1 cellular context compared by ENCODE assay signal in the genomic region with DNA sequence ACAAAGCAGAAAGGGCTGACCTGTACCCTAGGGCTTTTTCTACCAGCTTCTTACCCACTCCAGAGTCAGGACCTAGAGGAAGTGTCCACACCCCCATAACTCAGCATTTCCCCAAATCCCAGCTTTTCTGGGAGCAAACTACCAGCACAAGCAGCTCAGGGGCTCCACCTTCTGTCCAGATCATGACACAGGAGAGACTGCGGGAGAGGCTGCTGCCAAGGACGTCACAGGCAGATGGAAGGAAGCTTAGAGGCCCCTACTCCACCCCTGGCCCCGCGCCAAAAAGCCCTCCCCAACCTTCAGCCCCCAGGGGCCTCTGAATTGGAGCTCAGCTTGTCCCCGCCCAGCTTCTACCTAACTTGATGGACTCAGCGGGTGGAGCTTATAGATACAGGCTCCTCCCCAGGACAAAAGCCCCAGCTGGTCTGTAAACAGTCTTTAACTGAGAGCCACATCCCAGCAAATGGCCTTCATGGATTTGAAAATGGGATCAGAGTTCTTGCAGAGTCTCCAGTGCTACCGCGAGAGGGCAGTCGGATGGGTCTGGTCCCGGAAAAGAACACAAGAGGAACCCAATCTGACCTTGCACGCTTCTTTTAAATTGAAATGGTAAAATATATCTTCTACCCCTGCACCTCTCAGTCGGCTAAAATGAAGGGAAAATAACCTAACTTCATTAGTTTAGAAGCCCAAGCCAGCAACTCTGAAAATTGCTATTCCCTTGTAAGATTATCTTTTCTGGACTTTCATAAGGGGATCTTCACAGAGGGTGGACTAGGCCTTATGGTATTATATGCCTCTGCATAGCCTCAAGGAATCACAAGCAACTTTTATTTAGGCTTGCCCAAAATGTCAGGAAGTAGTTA.
TF ChIP-seq lines count a peak whose summit lies in the region.

No MANE protein-coding gene starts in this region.

TF ChIP-seq in HEK293, 187 proteins besides CTCF, POLR2A, EP300 and RAD21 (continued from another document and continues in another):
- TF ChIP-seq ZNF23 (tag by site-specific recombination; IDR thresholded peaks at IDR 0.05; ENCODE audit: borderline replicate concordance) (no peak), SALL2 (tag by site-specific recombination; IDR thresholded peaks at IDR 0.05; ENCODE audit: borderline replicate concordance) (no peak), ZBTB21 (tag by site-specific recombination; IDR thresholded peaks at IDR 0.05) (peak; percentile 92), ZNF660 (tag by site-specific recombination; IDR thresholded peaks at IDR 0.05) (peak; percentile 100), ZNF416 (tag by site-specific recombination; IDR thresholded peaks at IDR 0.05) (no peak), ZNF112 (tag by site-specific recombination; IDR thresholded peaks at IDR 0.05) (no peak), ZNF24 (tag by site-specific recombination; IDR thresholded peaks at IDR 0.05) (no peak; the same call in 1 of the 2 replicates), ZNF214 (tag by site-specific recombination; IDR thresholded peaks at IDR 0.05; ENCODE audit: borderline replicate concordance) (peak; percentile 60; the same call in 1 of the 2 replicates), EGR2 (tag by site-specific recombination; IDR thresholded peaks at IDR 0.05; ENCODE audit: low read depth) (no peak), ZNF830 (tag by site-specific recombination; IDR thresholded peaks at IDR 0.05; ENCODE audit: low read depth) (no peak), ZBTB20 (tag by site-specific recombination; IDR thresholded peaks at IDR 0.05) (no peak), ZNF664 (tag by site-specific recombination; IDR thresholded peaks at IDR 0.05) (no peak), ZNF701 (tag by site-specific recombination; IDR thresholded peaks at IDR 0.05) (no peak), ZBTB8A (tag by site-specific recombination; IDR thresholded peaks at IDR 0.05) (peak; percentile 73), ZNF391 (tag by site-specific recombination; IDR thresholded peaks at IDR 0.05; ENCODE audit: borderline replicate concordance, low read depth) (peak; percentile 16; the same call in 1 of the 2 replicates), ZNF518A (tag by site-specific recombination; conservative IDR thresholded peaks at IDR 0.05; ENCODE audit: low read depth) (peak; percentile 29; the same call in 1 of the 2 replicates), ZNF473 (tag by site-specific recombination; IDR thresholded peaks at IDR 0.05) (no peak), SETDB1 (IDR thresholded peaks at IDR 0.05; ENCODE audit: insufficient read length, low read length) (no peak), SCRT2 (tag by site-specific recombination; IDR thresholded peaks at IDR 0.05) (no peak), YY2 (tag by site-specific recombination; IDR thresholded peaks at IDR 0.05) (no peak), ZFP69B (tag by site-specific recombination; IDR thresholded peaks at IDR 0.05) (peak; percentile 57; the same call in 1 of the 2 replicates), ZNF843 (tag by site-specific recombination; IDR thresholded peaks at IDR 0.05) (0 out of 2 replicates have a peak, but pooled peaks have one; percentile 42), GLI4 (tag by site-specific recombination; IDR thresholded peaks at IDR 0.05) (0 out of 2 replicates have a peak, but pooled peaks have one; percentile 11), KLF17 (tag by site-specific recombination; IDR thresholded peaks at IDR 0.05) (no peak), ZNF629 (tag by site-specific recombination; IDR thresholded peaks at IDR 0.05) (peak; percentile 98), ZXDB (tag by site-specific recombination; IDR thresholded peaks at IDR 0.05) (peak; percentile 77; the same call in 1 of the 2 replicates), ZNF16 (tag by site-specific recombination; IDR thresholded peaks at IDR 0.05; ENCODE audit: low read depth) (no peak), BCL11B (tag by site-specific recombination; IDR thresholded peaks at IDR 0.05; ENCODE audit: low read depth) (peak; percentile 58; the same call in 1 of the 2 replicates), ZNF366 (tag by site-specific recombination; conservative IDR thresholded peaks at IDR 0.05) (peak; percentile 96), ZNF560 (tag by site-specific recombination; IDR thresholded peaks at IDR 0.05; ENCODE audit: borderline replicate concordance) (no peak), ZNF561 (tag by site-specific recombination; IDR thresholded peaks at IDR 0.05; ENCODE audit: borderline replicate concordance) (peak; percentile 97), ZEB2 (tag by site-specific recombination; IDR thresholded peaks at IDR 0.05) (peak; percentile 82), IKZF3 (tag by site-specific recombination; IDR thresholded peaks at IDR 0.05) (peak; percentile 97), ZNF394 (tag by site-specific recombination; IDR thresholded peaks at IDR 0.05; ENCODE audit: borderline replicate concordance) (peak; percentile 88), ZFP37 (tag by site-specific recombination; IDR thresholded peaks at IDR 0.05) (peak; percentile 47; the same call in 1 of the 2 replicates), ZNF423 (tag by site-specific recombination; IDR thresholded peaks at IDR 0.05) (peak; percentile 79), ZBTB1 (tag by site-specific recombination; IDR thresholded peaks at IDR 0.05) (no peak), ZSCAN30 (tag by site-specific recombination; IDR thresholded peaks at IDR 0.05) (peak; percentile 100), ZNF785 (tag by site-specific recombination; IDR thresholded peaks at IDR 0.05) (no peak), KLF1 (tag by site-specific recombination; IDR thresholded peaks at IDR 0.05) (peak; percentile 73), ZNF670 (tag by site-specific recombination; IDR thresholded peaks at IDR 0.05; ENCODE audit: low read depth) (no peak)
- TF ChIP-seq, protein P1, sequence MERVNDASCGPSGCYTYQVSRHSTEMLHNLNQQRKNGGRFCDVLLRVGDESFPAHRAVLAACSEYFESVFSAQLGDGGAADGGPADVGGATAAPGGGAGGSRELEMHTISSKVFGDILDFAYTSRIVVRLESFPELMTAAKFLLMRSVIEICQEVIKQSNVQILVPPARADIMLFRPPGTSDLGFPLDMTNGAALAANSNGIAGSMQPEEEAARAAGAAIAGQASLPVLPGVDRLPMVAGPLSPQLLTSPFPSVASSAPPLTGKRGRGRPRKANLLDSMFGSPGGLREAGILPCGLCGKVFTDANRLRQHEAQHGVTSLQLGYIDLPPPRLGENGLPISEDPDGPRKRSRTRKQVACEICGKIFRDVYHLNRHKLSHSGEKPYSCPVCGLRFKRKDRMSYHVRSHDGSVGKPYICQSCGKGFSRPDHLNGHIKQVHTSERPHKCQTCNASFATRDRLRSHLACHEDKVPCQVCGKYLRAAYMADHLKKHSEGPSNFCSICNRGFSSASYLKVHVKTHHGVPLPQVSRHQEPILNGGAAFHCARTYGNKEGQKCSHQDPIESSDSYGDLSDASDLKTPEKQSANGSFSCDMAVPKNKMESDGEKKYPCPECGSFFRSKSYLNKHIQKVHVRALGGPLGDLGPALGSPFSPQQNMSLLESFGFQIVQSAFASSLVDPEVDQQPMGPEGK (tag by site-specific recombination; IDR thresholded peaks at IDR 0.05): peak; percentile 99
- TF ChIP-seq, protein P2, sequence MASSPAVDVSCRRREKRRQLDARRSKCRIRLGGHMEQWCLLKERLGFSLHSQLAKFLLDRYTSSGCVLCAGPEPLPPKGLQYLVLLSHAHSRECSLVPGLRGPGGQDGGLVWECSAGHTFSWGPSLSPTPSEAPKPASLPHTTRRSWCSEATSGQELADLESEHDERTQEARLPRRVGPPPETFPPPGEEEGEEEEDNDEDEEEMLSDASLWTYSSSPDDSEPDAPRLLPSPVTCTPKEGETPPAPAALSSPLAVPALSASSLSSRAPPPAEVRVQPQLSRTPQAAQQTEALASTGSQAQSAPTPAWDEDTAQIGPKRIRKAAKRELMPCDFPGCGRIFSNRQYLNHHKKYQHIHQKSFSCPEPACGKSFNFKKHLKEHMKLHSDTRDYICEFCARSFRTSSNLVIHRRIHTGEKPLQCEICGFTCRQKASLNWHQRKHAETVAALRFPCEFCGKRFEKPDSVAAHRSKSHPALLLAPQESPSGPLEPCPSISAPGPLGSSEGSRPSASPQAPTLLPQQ (tag by site-specific recombination; IDR thresholded peaks at IDR 0.05): peak; percentile 62; the same call in 1 of the 2 replicates
- TF ChIP-seq, protein P3, sequence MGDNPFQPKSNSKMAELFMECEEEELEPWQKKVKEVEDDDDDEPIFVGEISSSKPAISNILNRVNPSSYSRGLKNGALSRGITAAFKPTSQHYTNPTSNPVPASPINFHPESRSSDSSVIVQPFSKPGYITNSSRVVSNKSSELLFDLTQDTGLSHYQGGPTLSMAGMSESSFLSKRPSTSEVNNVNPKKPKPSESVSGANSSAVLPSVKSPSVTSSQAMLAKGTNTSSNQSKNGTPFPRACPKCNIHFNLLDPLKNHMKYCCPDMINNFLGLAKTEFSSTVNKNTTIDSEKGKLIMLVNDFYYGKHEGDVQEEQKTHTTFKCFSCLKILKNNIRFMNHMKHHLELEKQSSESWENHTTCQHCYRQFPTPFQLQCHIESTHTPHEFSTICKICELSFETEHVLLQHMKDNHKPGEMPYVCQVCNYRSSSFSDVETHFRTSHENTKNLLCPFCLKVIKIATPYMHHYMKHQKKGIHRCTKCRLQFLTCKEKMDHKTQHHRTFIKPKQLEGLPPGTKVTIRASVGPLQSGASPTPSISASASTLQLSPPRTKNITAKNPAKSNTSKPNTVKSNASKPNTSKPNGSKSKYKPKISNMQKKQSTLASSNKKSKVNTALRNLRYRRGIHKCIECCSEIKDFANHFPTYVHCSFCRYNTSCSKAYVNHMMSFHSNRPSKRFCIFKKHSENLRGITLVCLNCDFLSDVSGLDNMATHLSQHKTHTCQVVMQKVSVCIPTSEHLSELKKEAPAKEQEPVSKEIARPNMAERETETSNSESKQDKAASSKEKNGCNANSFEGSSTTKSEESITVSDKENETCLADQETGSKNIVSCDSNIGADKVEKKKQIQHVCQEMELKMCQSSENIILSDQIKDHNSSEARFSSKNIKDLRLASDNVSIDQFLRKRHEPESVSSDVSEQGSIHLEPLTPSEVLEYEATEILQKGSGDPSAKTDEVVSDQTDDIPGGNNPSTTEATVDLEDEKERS (tag by site-specific recombination; IDR thresholded peaks at IDR 0.05): no peak
- TF ChIP-seq, protein P4, sequence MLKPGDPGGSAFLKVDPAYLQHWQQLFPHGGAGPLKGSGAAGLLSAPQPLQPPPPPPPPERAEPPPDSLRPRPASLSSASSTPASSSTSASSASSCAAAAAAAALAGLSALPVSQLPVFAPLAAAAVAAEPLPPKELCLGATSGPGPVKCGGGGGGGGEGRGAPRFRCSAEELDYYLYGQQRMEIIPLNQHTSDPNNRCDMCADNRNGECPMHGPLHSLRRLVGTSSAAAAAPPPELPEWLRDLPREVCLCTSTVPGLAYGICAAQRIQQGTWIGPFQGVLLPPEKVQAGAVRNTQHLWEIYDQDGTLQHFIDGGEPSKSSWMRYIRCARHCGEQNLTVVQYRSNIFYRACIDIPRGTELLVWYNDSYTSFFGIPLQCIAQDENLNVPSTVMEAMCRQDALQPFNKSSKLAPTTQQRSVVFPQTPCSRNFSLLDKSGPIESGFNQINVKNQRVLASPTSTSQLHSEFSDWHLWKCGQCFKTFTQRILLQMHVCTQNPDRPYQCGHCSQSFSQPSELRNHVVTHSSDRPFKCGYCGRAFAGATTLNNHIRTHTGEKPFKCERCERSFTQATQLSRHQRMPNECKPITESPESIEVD (tag by site-specific recombination; IDR thresholded peaks at IDR 0.05): 0 out of 2 replicates have a peak, but pooled peaks have one; percentile 25
- TF ChIP-seq, protein P5, sequence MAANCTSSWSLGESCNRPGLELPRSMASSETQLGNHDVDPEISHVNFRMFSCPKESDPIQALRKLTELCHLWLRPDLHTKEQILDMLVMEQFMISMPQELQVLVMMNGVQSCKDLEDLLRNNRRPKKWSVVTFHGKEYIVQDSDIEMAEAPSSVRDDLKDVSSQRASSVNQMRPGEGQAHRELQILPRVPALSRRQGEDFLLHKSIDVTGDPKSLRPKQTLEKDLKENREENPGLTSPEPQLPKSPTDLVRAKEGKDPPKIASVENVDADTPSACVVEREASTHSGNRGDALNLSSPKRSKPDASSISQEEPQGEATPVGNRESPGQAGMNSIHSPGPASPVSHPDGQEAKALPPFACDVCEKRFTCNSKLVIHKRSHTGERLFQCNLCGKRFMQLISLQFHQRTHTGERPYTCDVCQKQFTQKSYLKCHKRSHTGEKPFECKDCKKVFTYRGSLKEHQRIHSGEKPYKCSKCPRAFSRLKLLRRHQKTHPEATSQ (tag by site-specific recombination; IDR thresholded peaks at IDR 0.05): no peak
